18 cellular contexts compared by ENCODE assay signal in the genomic region with DNA sequence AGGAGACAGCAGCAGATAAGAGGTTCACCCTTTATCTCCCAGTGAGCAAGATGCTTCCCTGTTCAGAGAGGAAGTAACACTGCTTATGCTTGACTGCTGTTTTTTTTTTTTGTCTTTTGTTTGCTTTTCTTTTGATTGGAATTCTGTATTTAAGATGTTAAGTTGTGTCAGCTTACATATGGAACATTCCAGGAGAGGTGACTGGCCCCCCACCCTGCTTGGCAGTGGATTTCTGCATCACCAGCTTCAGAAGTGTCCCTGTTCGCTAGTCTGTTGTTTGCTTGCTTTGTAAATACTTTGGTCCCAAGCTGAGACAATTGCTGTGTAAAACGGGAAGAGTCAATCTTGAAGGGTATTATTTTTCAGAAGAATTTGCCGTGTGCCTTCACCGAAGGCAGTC.
"Had no signal": no experiment of that assay in that cellular context is flagged by ENCODE, and none has a peak within 500 bp of the region (broad histone marks: within the 10 kb centered on the region; RNA-seq: fewer than 3 reads in every experiment).

No MANE protein-coding gene starts in this region.

- H3K27ac ChIP-seq: left lung, ovary, sigmoid colon, stomach had no signal

- H3K27me3 ChIP-seq: left lung, ovary, sigmoid colon, stomach had no signal

- H3K4me3 ChIP-seq: left lung, ovary, sigmoid colon, stomach had no signal

- H3K4me1 ChIP-seq: left lung, sigmoid colon, stomach had no signal

- DNase-seq: activated B cell treated with CpG ODN at 0.5 μM for 24 hours; activated CD4-positive, alpha-beta T cell treated with anti-CD3 and anti-CD28 coated beads for 48 hours; activated CD8-positive, alpha-beta memory T cell treated with anti-CD3 and anti-CD28 coated beads, Interleukin-2, amount 50 U/mL, for 4 hours; activated CD8-positive, alpha-beta T cell treated with anti-CD3 and anti-CD28 coated beads, Interleukin-2, amount 10 ng/mL, durations not matched to agents 7 days and 5 days; activated gamma-delta T cell treated with Interleukin-2 at 50 U/mL for 16 hours; activated naive CD8-positive, alpha-beta T cell treated with anti-CD3 and anti-CD28 coated beads for 36 hours; activated T-cell treated with anti-CD3 and anti-CD28 coated beads, Interleukin-2, amount 50 U/mL, for 72 hours; hippocampal formation; kidney; left lung; mammary epithelial cell; naive B cell; ovary; sigmoid colon; stimulated activated CD4-positive, alpha-beta T cell treated with anti-CD3 and anti-CD28 coated beads, Interleukin-1b, Interleukin-23, amount 100 ng/mL, for 48 hours; stomach had no signal

- H3K4me3 Mint-ChIP-seq: activated B cell treated with CpG ODN at 0.5 μM for 24 hours; activated CD8-positive, alpha-beta T cell treated with anti-CD3 and anti-CD28 coated beads, Interleukin-2, amount 10 ng/mL, durations not matched to agents 7 days and 5 days; activated naive CD8-positive, alpha-beta T cell treated with anti-CD3 and anti-CD28 coated beads for 36 hours; activated T-cell treated with anti-CD3 and anti-CD28 coated beads, Interleukin-2, amount 50 U/mL, for 72 hours; dendritic cell treated with granulocyte-macrophage colony-stimulating factor and Interleukin-4, amounts not matched to agents 40 ng/mL and 50 ng/mL, for 4 days; naive B cell; T-helper 1 cell treated with Interleukin-12 subunit alpha and Interleukin-12 subunit beta and Interleukin-4 antibody, amounts not matched to agents 30 μg/mL and 1 μg/mL, for 36 hours had no signal

- H3K36me3 Mint-ChIP-seq: activated naive CD8-positive, alpha-beta T cell treated with anti-CD3 and anti-CD28 coated beads for 36 hours had no signal

- H3K9me3 ChIP-seq: left lung, ovary, sigmoid colon, stomach had no signal

- H3K36me3 ChIP-seq: ovary had no signal

- H3K9me3 Mint-ChIP-seq: activated B cell treated with CpG ODN at 0.5 μM for 24 hours; activated naive CD8-positive, alpha-beta T cell treated with anti-CD3 and anti-CD28 coated beads for 36 hours; activated T-cell treated with anti-CD3 and anti-CD28 coated beads, Interleukin-2, amount 50 U/mL, for 72 hours; dendritic cell treated with granulocyte-macrophage colony-stimulating factor and Interleukin-4, amounts not matched to agents 40 ng/mL and 50 ng/mL, for 4 days; naive B cell; T-helper 1 cell treated with Interleukin-12 subunit alpha and Interleukin-12 subunit beta and Interleukin-4 antibody, amounts not matched to agents 30 μg/mL and 1 μg/mL, for 36 hours had no signal

- H3K27ac Mint-ChIP-seq: activated B cell treated with CpG ODN at 0.5 μM for 24 hours; activated CD8-positive, alpha-beta T cell treated with anti-CD3 and anti-CD28 coated beads, Interleukin-2, amount 10 ng/mL, durations not matched to agents 7 days and 5 days; activated naive CD8-positive, alpha-beta T cell treated with anti-CD3 and anti-CD28 coated beads for 36 hours; activated T-cell treated with anti-CD3 and anti-CD28 coated beads, Interleukin-2, amount 50 U/mL, for 72 hours; dendritic cell treated with granulocyte-macrophage colony-stimulating factor and Interleukin-4, amounts not matched to agents 40 ng/mL and 50 ng/mL, for 4 days; T-helper 1 cell treated with Interleukin-12 subunit alpha and Interleukin-12 subunit beta and Interleukin-4 antibody, amounts not matched to agents 30 μg/mL and 1 μg/mL, for 36 hours had no signal

- H3K27me3 Mint-ChIP-seq: activated B cell treated with CpG ODN at 0.5 μM for 24 hours; activated naive CD8-positive, alpha-beta T cell treated with anti-CD3 and anti-CD28 coated beads for 36 hours; dendritic cell treated with granulocyte-macrophage colony-stimulating factor and Interleukin-4, amounts not matched to agents 40 ng/mL and 50 ng/mL, for 4 days; naive B cell had no signal

- H3K4me1 Mint-ChIP-seq: activated B cell treated with CpG ODN at 0.5 μM for 24 hours; activated naive CD8-positive, alpha-beta T cell treated with anti-CD3 and anti-CD28 coated beads for 36 hours; naive B cell had no signal
